In the genomic region with DNA sequence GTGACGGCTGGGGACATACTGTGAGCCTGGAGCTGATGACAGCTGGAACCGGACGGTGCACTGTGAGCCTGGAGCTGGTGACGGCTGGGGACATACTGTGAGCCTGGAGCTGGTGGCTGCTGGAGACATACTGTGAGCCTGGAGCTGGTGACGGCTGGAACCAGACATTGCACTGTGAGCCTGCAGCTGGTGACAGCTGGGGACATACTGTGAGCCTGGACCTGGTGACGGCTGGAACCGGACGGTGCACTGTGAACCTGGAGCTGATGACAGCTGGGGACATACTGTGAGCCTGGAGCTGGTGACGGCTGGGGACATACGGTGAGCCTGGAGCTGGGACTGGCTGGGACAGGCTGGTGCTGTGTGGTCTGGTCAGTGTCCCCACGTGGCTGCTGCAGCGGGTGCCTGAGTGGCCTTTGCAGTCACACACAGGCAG, we compare ENCODE assay signal across 16 cellular contexts.
"Had no signal": no experiment of that assay in that cellular context is flagged by ENCODE, and none has a peak within 500 bp of the region (broad histone marks: within the 10 kb centered on the region; RNA-seq: fewer than 3 reads in every experiment).

No MANE protein-coding gene starts in this region.

- H3K27ac Mint-ChIP-seq: activated CD4-positive, alpha-beta T cell treated with anti-CD3 and anti-CD28 coated beads, Interleukin-2, amount 10 ng/mL, durations not matched to agents 7 days and 5 days; natural killer cell treated with Interleukin-12 subunit alpha and Interleukin-12 subunit beta and Interleukin-15 and Interleukin-18, amount 100 ng/mL, for 72 hours; stimulated activated naive CD8-positive, alpha-beta T cell treated with anti-CD3 and anti-CD28 coated beads, Interleukin-15, Interleukin-2, amounts not matched to agents 100 ng/mL and 50 ng/mL, for 24 hours; T-cell had no signal

- H3K36me3 ChIP-seq: ascending aorta, suprapubic skin had no signal

- DNase-seq: activated CD4-positive, alpha-beta T cell treated with anti-CD3 and anti-CD28 coated beads, Interleukin-2, amount 10 ng/mL, durations not matched to agents 7 days and 5 days; activated CD8-positive, alpha-beta memory T cell treated with anti-CD3 and anti-CD28 coated beads, Interleukin-2, amount 50 U/mL, for 4 hours; activated naive CD4-positive, alpha-beta T cell treated with anti-CD3 and anti-CD28 coated beads, Interleukin-2, amount 50 U/mL, for 16 hours; activated T-cell treated with anti-CD3 and anti-CD28 coated beads, Interleukin-2, amount 50 U/mL, for 4 hours; erythroblast; SK-N-SH; stimulated activated CD4-positive, alpha-beta T cell treated with anti-CD3 and anti-CD28 coated beads, Interleukin-12 subunit alpha, Interleukin-12 subunit beta, amount 100 ng/mL, for 4 hours; stimulated activated CD4-positive, alpha-beta T cell treated with anti-CD3 and anti-CD28 coated beads, Interleukin-1b, Interleukin-23, amount 100 ng/mL, for 48 hours; T-cell; trophoblast cell had no signal

- H3K4me3 ChIP-seq: ascending aorta, coronary artery, lung, suprapubic skin had no signal

- H3K9me3 ChIP-seq: ascending aorta, SK-N-SH, suprapubic skin had no signal

- H3K9me3 Mint-ChIP-seq: activated CD4-positive, alpha-beta T cell treated with anti-CD3 and anti-CD28 coated beads, Interleukin-2, amount 10 ng/mL, durations not matched to agents 7 days and 5 days; activated T-cell treated with anti-CD3 and anti-CD28 coated beads, Interleukin-2, amount 50 U/mL, for 4 hours; natural killer cell treated with Interleukin-12 subunit alpha and Interleukin-12 subunit beta and Interleukin-15 and Interleukin-18, amount 100 ng/mL, for 72 hours; stimulated activated naive CD8-positive, alpha-beta T cell treated with anti-CD3 and anti-CD28 coated beads, Interleukin-15, Interleukin-2, amounts not matched to agents 100 ng/mL and 50 ng/mL, for 24 hours had no signal

- H3K9ac ChIP-seq: SK-N-SH had no signal

- H3K27me3 ChIP-seq: ascending aorta had no signal

- H3K4me2 ChIP-seq: SK-N-SH had no signal

- H3K4me1 ChIP-seq: ascending aorta, suprapubic skin had no signal

- ATAC-seq: activated T-cell treated with anti-CD3 and anti-CD28 coated beads, Interleukin-2, amount 50 U/mL, for 4 hours; T-cell had no signal

- H3K27ac ChIP-seq: ascending aorta, coronary artery, suprapubic skin had no signal

- H3K4me3 Mint-ChIP-seq: activated CD4-positive, alpha-beta T cell treated with anti-CD3 and anti-CD28 coated beads, Interleukin-2, amount 10 ng/mL, durations not matched to agents 7 days and 5 days; activated T-cell treated with anti-CD3 and anti-CD28 coated beads, Interleukin-2, amount 50 U/mL, for 4 hours; natural killer cell treated with Interleukin-12 subunit alpha and Interleukin-12 subunit beta and Interleukin-15 and Interleukin-18, amount 100 ng/mL, for 72 hours; stimulated activated naive CD8-positive, alpha-beta T cell treated with anti-CD3 and anti-CD28 coated beads, Interleukin-15, Interleukin-2, amounts not matched to agents 100 ng/mL and 50 ng/mL, for 24 hours; T-cell had no signal

- H3K27me3 Mint-ChIP-seq: activated CD4-positive, alpha-beta T cell treated with anti-CD3 and anti-CD28 coated beads, Interleukin-2, amount 10 ng/mL, durations not matched to agents 7 days and 5 days; natural killer cell treated with Interleukin-12 subunit alpha and Interleukin-12 subunit beta and Interleukin-15 and Interleukin-18, amount 100 ng/mL, for 72 hours; stimulated activated naive CD8-positive, alpha-beta T cell treated with anti-CD3 and anti-CD28 coated beads, Interleukin-15, Interleukin-2, amounts not matched to agents 100 ng/mL and 50 ng/mL, for 24 hours had no signal
